ENCODE assay signal across 29 cellular contexts in genomic region chr6:45567879-45568278, GRCh38.
"Had no signal": no experiment of that assay in that cellular context is flagged by ENCODE, and none has a peak within 500 bp of the region (broad histone marks: within the 10 kb centered on the region; RNA-seq: fewer than 3 reads in every experiment).

No MANE protein-coding gene starts in this region.

- H3K27me3 Mint-ChIP-seq: activated CD4-positive, alpha-beta memory T cell treated with anti-CD3 and anti-CD28 coated beads, Interleukin-2, amount 10 ng/mL, durations not matched to agents 7 days and 5 days; activated naive CD8-positive, alpha-beta T cell; activated T-cell treated with anti-CD3 and anti-CD28 coated beads, Interleukin-2, amount 50 U/mL, for 24 hours; central memory CD8-positive, alpha-beta T cell; dendritic cell treated with granulocyte-macrophage colony-stimulating factor and Interleukin-4, amounts not matched to agents 40 ng/mL and 50 ng/mL, for 4 days had no signal

- H3K9me3 Mint-ChIP-seq: activated T-cell treated with anti-CD3 and anti-CD28 coated beads, Interleukin-2, amount 50 U/mL, for 24 hours; central memory CD8-positive, alpha-beta T cell; dendritic cell treated with granulocyte-macrophage colony-stimulating factor and Interleukin-4, amounts not matched to agents 40 ng/mL and 50 ng/mL, for 4 days; endodermal cell had no signal

- H3K4me3 Mint-ChIP-seq: activated CD4-positive, alpha-beta memory T cell treated with anti-CD3 and anti-CD28 coated beads, Interleukin-2, amount 10 ng/mL, durations not matched to agents 7 days and 5 days; activated CD4-positive, alpha-beta T cell treated with anti-CD3 and anti-CD28 coated beads, Interleukin-2, amount 10 ng/mL, durations not matched to agents 7 days and 5 days; activated naive CD8-positive, alpha-beta T cell; activated T-cell treated with anti-CD3 and anti-CD28 coated beads, Interleukin-2, amount 50 U/mL, for 24 hours; activated T-cell treated with anti-CD3 and anti-CD28 coated beads, Interleukin-2, amount 50 U/mL, for 72 hours; central memory CD8-positive, alpha-beta T cell; dendritic cell treated with granulocyte-macrophage colony-stimulating factor and Interleukin-4, amounts not matched to agents 40 ng/mL and 50 ng/mL, for 4 days; endodermal cell had no signal

- H3K27ac Mint-ChIP-seq: activated CD4-positive, alpha-beta memory T cell treated with anti-CD3 and anti-CD28 coated beads, Interleukin-2, amount 10 ng/mL, durations not matched to agents 7 days and 5 days; activated CD4-positive, alpha-beta T cell treated with anti-CD3 and anti-CD28 coated beads, Interleukin-2, amount 10 ng/mL, durations not matched to agents 7 days and 5 days; activated naive CD8-positive, alpha-beta T cell; activated T-cell treated with anti-CD3 and anti-CD28 coated beads, Interleukin-2, amount 50 U/mL, for 24 hours; activated T-cell treated with anti-CD3 and anti-CD28 coated beads, Interleukin-2, amount 50 U/mL, for 72 hours; dendritic cell treated with granulocyte-macrophage colony-stimulating factor and Interleukin-4, amounts not matched to agents 40 ng/mL and 50 ng/mL, for 4 days had no signal

- DNase-seq: activated CD4-positive, alpha-beta memory T cell treated with anti-CD3 and anti-CD28 coated beads, Interleukin-2, amount 10 ng/mL, durations not matched to agents 7 days and 5 days; activated CD4-positive, alpha-beta T cell treated with anti-CD3 and anti-CD28 coated beads for 1 hour; activated CD4-positive, alpha-beta T cell treated with anti-CD3 and anti-CD28 coated beads for 4 hours; activated CD4-positive, alpha-beta T cell treated with anti-CD3 and anti-CD28 coated beads, Interleukin-2, amount 10 ng/mL, durations not matched to agents 7 days and 5 days; activated CD4-positive, alpha-beta T cell treated with anti-CD3 and anti-CD28 coated beads, Interleukin-2, amount 50 U/mL, for 4 hours; activated CD8-positive, alpha-beta memory T cell treated with anti-CD3 and anti-CD28 coated beads, Interleukin-2, amount 50 U/mL, for 48 hours; activated gamma-delta T cell; activated naive CD4-positive, alpha-beta T cell; activated naive CD4-positive, alpha-beta T cell treated with anti-CD3 and anti-CD28 coated beads, Interleukin-2, amount 50 U/mL, for 16 hours; activated T-cell treated with anti-CD3 and anti-CD28 coated beads for 4 hours; activated T-cell treated with anti-CD3 and anti-CD28 coated beads, Interleukin-2, amount 50 U/mL, for 24 hours; activated T-cell treated with anti-CD3 and anti-CD28 coated beads, Interleukin-2, amount 50 U/mL, for 72 hours; amniotic stem cell; anterior cingulate cortex; brain microvascular endothelial cell; dorsolateral prefrontal cortex; effector memory CD4-positive, alpha-beta T cell; endodermal cell; foreskin melanocyte; heart right ventricle; T-helper 2 cell had no signal

- H3K36me3 ChIP-seq: brain microvascular endothelial cell, gastroesophageal sphincter, heart right ventricle had no signal

- FAIRE-seq: astrocyte, bronchial epithelial cell had no signal

- H3K9me3 ChIP-seq: gastroesophageal sphincter, heart right ventricle had no signal

- H3K4me1 ChIP-seq: gastroesophageal sphincter had no signal

- H3K4me3 ChIP-seq: coronary artery, dorsolateral prefrontal cortex, gastroesophageal sphincter, heart right ventricle had no signal

- H3K27me3 ChIP-seq: brain microvascular endothelial cell, dorsolateral prefrontal cortex, gastroesophageal sphincter, heart right ventricle had no signal

- ATAC-seq: activated T-cell treated with anti-CD3 and anti-CD28 coated beads, Interleukin-2, amount 50 U/mL, for 72 hours; esophagus mucosa; gastroesophageal sphincter had no signal

- H3K27ac ChIP-seq: brain microvascular endothelial cell, coronary artery, dorsolateral prefrontal cortex, gastroesophageal sphincter, heart right ventricle had no signal
